Comparison of ENCODE assay signal across 8 cellular contexts in the genomic region with DNA sequence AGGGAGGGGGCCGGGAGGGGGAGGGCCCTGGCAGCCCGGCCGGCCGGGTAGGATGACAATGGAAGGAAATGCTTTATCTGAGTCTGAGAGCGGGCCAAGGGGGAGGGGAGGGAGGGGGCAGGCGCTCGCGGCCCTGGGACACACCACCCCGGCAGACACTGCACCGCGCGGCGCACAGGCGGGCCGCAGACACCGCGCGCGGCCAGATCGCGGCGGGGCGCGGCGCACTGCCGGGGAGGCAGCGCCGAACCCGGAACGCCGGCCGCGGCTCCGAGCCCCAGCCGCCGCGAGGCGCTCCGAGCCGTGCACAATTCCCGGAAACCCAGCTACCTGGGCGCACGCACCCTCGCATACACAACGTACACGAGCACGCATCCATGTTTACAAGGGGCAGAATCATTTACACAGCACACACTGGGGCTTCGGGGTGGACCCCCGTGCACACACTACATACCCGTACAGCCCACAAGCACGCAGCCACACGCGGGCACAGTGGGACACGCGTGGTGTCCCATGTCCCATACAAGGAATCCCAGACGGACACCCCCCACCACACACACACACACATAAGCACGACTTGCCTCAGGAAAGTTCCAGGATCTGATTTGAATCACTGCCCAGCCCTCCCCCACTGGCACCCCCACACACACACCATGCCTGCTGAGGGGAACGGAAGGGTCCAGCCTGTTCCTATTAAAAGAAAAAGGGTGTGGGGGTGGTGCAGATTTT. TPM values are rescaled to one million over a fixed set of nuclear protein-coding genes. Genes with fewer than 3 reads are reported as not detected.
A peak's percentile ranks its signal among the peaks of the same experiment; 100 is the strongest.
DNase-seq lines count a peak whose midpoint lies in the region; ATAC-seq and TF ChIP-seq lines count a peak whose summit lies in the region.

A gene (minus strand): TSS at position 2 of the 729 bp plus-strand sequence. CDS start 118 bp downstream, outside the sequence.

- under 1% methylated on average over 58 of the region's 58 CpGs for WGBS in urinary bladder

- H3F3A ChIP-seq in SU-DHL-6 (ENCODE audit: insufficient read depth), result peaks cover 12% of the 10 kb centered on the region

- H3K36me3 ChIP-seq in HUES6 (ENCODE audit: control insufficient read depth, insufficient read depth, low read length) (peaks cover 2% of the 10 kb centered on the region; the same call in 1 of the 2 replicates), SU-DHL-6 (ENCODE audit: low read length) (no peaks in the 10 kb centered on the region), adipocyte (ENCODE audit: control insufficient read depth, insufficient read depth, low read length, severe bottlenecking) (peaks cover 1% of the 10 kb centered on the region), cardiac muscle cell (no peaks in the 10 kb centered on the region), parathyroid adenoma (ENCODE audit: control insufficient read depth, insufficient read depth, low read length) (no peaks in the 10 kb centered on the region), urinary bladder (ENCODE audit: insufficient read depth) (no peaks in the 10 kb centered on the region)

- no peaks in the 10 kb centered on the region for H4K20me1 ChIP-seq in SU-DHL-6 (ENCODE audit: low read depth, low read length)

- H3K79me2 ChIP-seq in SU-DHL-6 (ENCODE audit: insufficient read depth, low read length) (peaks cover 40% of the 10 kb centered on the region), parathyroid adenoma (peaks cover 17% of the 10 kb centered on the region)

- peak; percentile 33 for ATAC-seq in GM19023 (IDR thresholded peaks at IDR 0.05; ENCODE audit: unreplicated experiment)

- H3K9me2 ChIP-seq in SU-DHL-6 (replicated peaks; ENCODE audit: insufficient read depth, low read length), result no peaks in the 10 kb centered on the region

- H3K27ac ChIP-seq in HUES6 (ENCODE audit: low read depth, low read length) (peak within 1 kb of the TSS; percentile 92), SU-DHL-6 (ENCODE audit: low read depth, low read length) (peak within 1 kb of the TSS; percentile 68), cardiac muscle cell (peak within 1 kb of the TSS; percentile 94), parathyroid adenoma (peak within 1 kb of the TSS; percentile 94), urinary bladder (ENCODE audit: low read depth) (peak within 1 kb of the TSS; percentile 95)

- peak within 1 kb of the TSS; percentile 90 for H3K4me3 ChIP-seq in HUES6 (ENCODE audit: low read depth, low read length)
- H3K4me3 ChIP-seq in SU-DHL-6 (ENCODE audit: insufficient read depth, low read length, poor library complexity, severe bottlenecking), result peak within 1 kb of the TSS; percentile 69
- H3K4me3 ChIP-seq in adipocyte (ENCODE audit: low read length), result peak within 1 kb of the TSS; percentile 93
- peak within 1 kb of the TSS; percentile 53 for H3K4me3 ChIP-seq in cardiac muscle cell
- peak within 1 kb of the TSS; percentile 73 for H3K4me3 ChIP-seq in parathyroid adenoma (ENCODE audit: low read depth, low read length)
- peak within 1 kb of the TSS; percentile 81 for H3K4me3 ChIP-seq in urinary bladder (ENCODE audit: low read depth, low read length)

- peak within 1 kb of the TSS; percentile 44 for H2AFZ ChIP-seq in SU-DHL-6 (ENCODE audit: low read depth, low read length, severe bottlenecking)
- peak within 1 kb of the TSS; percentile 66 for H2AFZ ChIP-seq in parathyroid adenoma

- H3K27me3 ChIP-seq in HUES6 (ENCODE audit: control insufficient read depth, insufficient read depth, low read length), result no peaks in the 10 kb centered on the region
- H3K27me3 ChIP-seq in SU-DHL-6 (ENCODE audit: low read length), result no peaks in the 10 kb centered on the region
- H3K27me3 ChIP-seq in adipocyte (replicated peaks; ENCODE audit: control insufficient read depth, insufficient read depth, low read length), result no peaks in the 10 kb centered on the region
- no peaks in the 10 kb centered on the region for H3K27me3 ChIP-seq in cardiac muscle cell
- no peaks in the 10 kb centered on the region for H3K27me3 ChIP-seq in parathyroid adenoma (ENCODE audit: control insufficient read depth, insufficient read depth, low read length)

- peak; percentile 89 for DNase-seq in AG08395 (ENCODE audit: low spot score)
- peak; percentile 90 for DNase-seq in adipocyte (ENCODE audit: low read depth)
- DNase-seq in cardiac muscle cell (ENCODE audit: low read depth in 1 of 2, low spot score in 1 of 2), result peak; percentile 83 to 95

- peaks cover 60% of the 10 kb centered on the region for H3K4me1 ChIP-seq in HUES6 (ENCODE audit: control insufficient read depth, insufficient read depth, low read length)
- H3K4me1 ChIP-seq in adipocyte (ENCODE audit: control insufficient read depth, insufficient read depth, low read length), result peaks cover 77% of the 10 kb centered on the region
- H3K4me1 ChIP-seq in cardiac muscle cell (ENCODE audit: low read depth), result peaks cover 47% of the 10 kb centered on the region
- peaks cover 43% of the 10 kb centered on the region for H3K4me1 ChIP-seq in parathyroid adenoma
- H3K4me1 ChIP-seq in urinary bladder (ENCODE audit: insufficient read depth), result peaks cover under 1% of the 10 kb centered on the region

- no peak for TF ChIP-seq CTCF in SU-DHL-6 (IDR thresholded peaks at IDR 0.05; ENCODE audit: insufficient read depth, low read length, poor library complexity, severe bottlenecking)
- no peak for TF ChIP-seq CTCF in cardiac muscle cell (IDR thresholded peaks at IDR 0.05; ENCODE audit: low read depth, low read length)
- no peak for TF ChIP-seq CTCF in parathyroid adenoma (IDR thresholded peaks at IDR 0.05)

- peak within 1 kb of the TSS; percentile 96 for H3K9ac ChIP-seq in HUES6 (ENCODE audit: low read length)
- H3K9ac ChIP-seq in SU-DHL-6 (ENCODE audit: low read length), result peak within 1 kb of the TSS; percentile 74
- peak within 1 kb of the TSS; percentile 100 for H3K9ac ChIP-seq in adipocyte (ENCODE audit: low read length)
- peak within 1 kb of the TSS; percentile 77 for H3K9ac ChIP-seq in parathyroid adenoma

- no peaks in the 10 kb centered on the region for H3K9me3 ChIP-seq in HUES6 (ENCODE audit: control insufficient read depth, insufficient read depth, low read depth, low read length)
- no peaks in the 10 kb centered on the region for H3K9me3 ChIP-seq in SU-DHL-6 (ENCODE audit: insufficient read depth, low read length)
- no peaks in the 10 kb centered on the region for H3K9me3 ChIP-seq in adipocyte (ENCODE audit: control insufficient read depth, low read length)
- H3K9me3 ChIP-seq in cardiac muscle cell (ENCODE audit: low read depth), result no peaks in the 10 kb centered on the region
- no peaks in the 10 kb centered on the region for H3K9me3 ChIP-seq in parathyroid adenoma (ENCODE audit: control insufficient read depth, low read length)

- H3K4me2 ChIP-seq in SU-DHL-6 (ENCODE audit: low read depth, low read length, poor library complexity, severe bottlenecking), result peak within 1 kb of the TSS; percentile 71
- peak within 1 kb of the TSS; percentile 91 for H3K4me2 ChIP-seq in parathyroid adenoma (ENCODE audit: low read length)

RNA-seq across cellular contexts. Expression of the gene that starts here (rescaled TPM):
- total RNA-seq in cardiac muscle cell, result 43.3 and 93.0 TPM in 2 replicates
- 43.7 and 55.9 TPM in 2 replicates for polyA plus RNA-seq in cardiac muscle cell
- 26.8 TPM for total RNA-seq in urinary bladder
- 92.4 TPM for polyA plus RNA-seq in urinary bladder

Comparison
In these comparisons a context has a peak if more than half of its experiments do, and no peak if none do; other contexts are left out.
1. Peak in every context shown above with its lines: DNase-seq, ATAC-seq, H3K4me3 ChIP-seq and H3K27ac ChIP-seq.